ENCODE assay signal across 10 cellular contexts in genomic region chr3:183502782-183503181, GRCh38. TPM values are rescaled to one million over a fixed set of nuclear protein-coding genes. Genes with fewer than 3 reads are reported as not detected.
A peak's percentile ranks its signal among the peaks of the same experiment; 100 is the strongest.
DNase-seq lines count a peak whose midpoint lies in the region; ATAC-seq and TF ChIP-seq lines count a peak whose summit lies in the region.
"Had no signal": no experiment of that assay in that cellular context is flagged by ENCODE, and none has a peak within 500 bp of the region (broad histone marks: within the 10 kb centered on the region; RNA-seq: fewer than 3 reads in every experiment).

No MANE protein-coding gene starts in this region.

- H3K36me3 ChIP-seq in H7 (replicated peaks; ENCODE audit: control insufficient read depth, insufficient read depth, low read length) = no peaks in the 10 kb centered on the region

- no peak overlapping the region for H3K4me3 ChIP-seq in LNCaP clone FGC (ENCODE audit: low read depth, low read length)
- H3K4me3 ChIP-seq in H7 (ENCODE audit: insufficient read depth, low read depth, low read length) = no peak overlapping the region

- peak; percentile 39 for DNase-seq in AG20443 (ENCODE audit: low spot score)
- peak; percentile 46 for DNase-seq in LNCaP clone FGC (ENCODE audit: low read depth)
- DNase-seq in dedifferentiated amniotic fluid mesenchymal stem cell (ENCODE audit: extremely low spot score) = peak; percentile 42
- DNase-seq in medulla oblongata (ENCODE audit: extremely low spot score) = peak; percentile 85
- DNase-seq in stimulated activated CD4-positive, alpha-beta T cell treated with anti-CD3 and anti-CD28 coated beads, Interleukin-4, amount 100 ng/mL, for 4 hours = no peak
- DNase-seq in H7 = no peak
- DNase-seq: activated gamma-delta T cell treated with Interleukin-2 at 50 U/mL for 16 hours; stimulated activated CD8-positive, alpha-beta memory T cell treated with anti-CD3 and anti-CD28 coated beads, Interleukin-4, amount 100 ng/mL, for 48 hours had no signal

- H3K27me3 ChIP-seq in H7 (ENCODE audit: control insufficient read depth, insufficient read depth, low read length) = no peaks in the 10 kb centered on the region

- peak; percentile 88 for TF ChIP-seq CTCF in LNCaP clone FGC (IDR thresholded peaks at IDR 0.05; ENCODE audit: control insufficient read depth, extremely low read depth, insufficient read depth)

- no peak for ATAC-seq in HG02885 (IDR thresholded peaks at IDR 0.05; ENCODE audit: poor library complexity, unreplicated experiment)
- no peak for ATAC-seq in HG03342 (IDR thresholded peaks at IDR 0.05; ENCODE audit: unreplicated experiment)

RNA-seq across cellular contexts. Expression of gene KLHL6, which starts 52.7 kb away (rescaled TPM):
- total RNA-seq in H7 (2014; rRNA removed; shearing (Covaris generic)) = 0.33 and 0.69 TPM in 2 replicates

Comparison
In these comparisons a context has a peak if more than half of its experiments do, and no peak if none do; other contexts are left out.
1. DNase-seq: peak in AG20443 (single experiment), LNCaP clone FGC (single experiment), dedifferentiated amniotic fluid mesenchymal stem cell (single experiment) and medulla oblongata (single experiment); none in stimulated activated CD4-positive, alpha-beta T cell treated with anti-CD3 and anti-CD28 coated beads, Interleukin-4, amount 100 ng/mL, for 4 hours (0 of 2) and H7 (single experiment).